In the genomic region with DNA sequence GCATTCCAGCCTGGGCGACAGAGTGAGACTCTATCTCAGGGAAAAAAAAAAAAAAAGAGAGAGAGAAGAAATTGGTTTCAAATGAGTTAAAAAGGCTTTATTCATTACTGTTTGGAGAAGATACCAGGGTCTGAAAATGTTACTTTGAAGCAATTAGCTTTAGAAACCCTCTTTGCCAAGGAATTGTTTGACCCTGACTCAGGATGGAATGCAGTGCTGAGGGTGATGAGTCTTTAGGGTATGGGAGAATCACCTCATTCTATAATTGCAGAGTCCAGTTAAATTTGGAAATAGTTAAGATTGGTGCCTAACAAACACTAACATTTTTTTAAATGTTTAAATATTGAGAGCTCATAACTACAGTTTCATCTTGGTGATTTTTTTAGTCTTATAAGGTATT, we compare ENCODE assay signal across 15 cellular contexts. TPM values are rescaled to one million over a fixed set of nuclear protein-coding genes. Genes with fewer than 3 reads are reported as not detected.
A peak's percentile ranks its signal among the peaks of the same experiment; 100 is the strongest.
DNase-seq lines count a peak whose midpoint lies in the region; ATAC-seq and TF ChIP-seq lines count a peak whose summit lies in the region.
"Had no signal": no experiment of that assay in that cellular context is flagged by ENCODE, and none has a peak within 500 bp of the region (broad histone marks: within the 10 kb centered on the region; RNA-seq: fewer than 3 reads in every experiment).

No MANE protein-coding gene starts in this region.

- no peak overlapping the region for H3K4me3 Mint-ChIP-seq in activated naive CD4-positive, alpha-beta T cell treated with anti-CD3 and anti-CD28 coated beads for 36 hours
- H3K4me3 Mint-ChIP-seq in stimulated activated naive CD8-positive, alpha-beta T cell treated with anti-CD3 and anti-CD28 coated beads, Interleukin-15, amount 100 ng/mL, for 72 hours, result peak overlapping the region in 1 of 2 donors; percentile 21
- H3K4me3 Mint-ChIP-seq: nephron had no signal

- intact Hi-C loops in activated naive CD4-positive, alpha-beta T cell treated with anti-CD3 and anti-CD28 coated beads for 36 hours (cut with micrococcal nuclease), result no loop called here
- intact Hi-C loops in left colon (cut with DNase I, micrococcal nuclease), result no loop called here

- peaks cover 15% of the 10 kb centered on the region for H3K9me3 Mint-ChIP-seq in activated naive CD4-positive, alpha-beta T cell treated with anti-CD3 and anti-CD28 coated beads for 36 hours
- H3K9me3 Mint-ChIP-seq in stimulated activated naive CD8-positive, alpha-beta T cell treated with anti-CD3 and anti-CD28 coated beads, Interleukin-15, amount 100 ng/mL, for 72 hours, result peaks cover 0 to 16% of the 10 kb centered on the region in 2 donors

- H3K27me3 Mint-ChIP-seq in activated naive CD4-positive, alpha-beta T cell treated with anti-CD3 and anti-CD28 coated beads for 36 hours (ENCODE audit: low read depth), result no peaks in the 10 kb centered on the region
- H3K27me3 Mint-ChIP-seq in stimulated activated naive CD8-positive, alpha-beta T cell treated with anti-CD3 and anti-CD28 coated beads, Interleukin-15, amount 100 ng/mL, for 72 hours, result no peaks in the 10 kb centered on the region

- H3K27ac ChIP-seq in SJSA1, result peak overlapping the region; percentile 24; the same call in 1 of the 2 replicates

- peak overlapping the region; percentile 38 for H3K27ac Mint-ChIP-seq in activated naive CD4-positive, alpha-beta T cell treated with anti-CD3 and anti-CD28 coated beads for 36 hours
- peak overlapping the region; percentile 37 to 87 for H3K27ac Mint-ChIP-seq in stimulated activated naive CD8-positive, alpha-beta T cell treated with anti-CD3 and anti-CD28 coated beads, Interleukin-15, amount 100 ng/mL, for 72 hours
- H3K27ac Mint-ChIP-seq: nephron had no signal

- CTCF ChIA-PET in activated naive CD4-positive, alpha-beta T cell treated with anti-CD3 and anti-CD28 coated beads for 36 hours (lab: Charles Lee), result interaction anchor here (0.6 kb wide), 1 partner anchor 30 kb away, joined by 7 read pairs; no protein-coding TSS in a partner anchor

- no peak for TF ChIP-seq CTCF in fibroblast of the aortic adventitia (IDR thresholded peaks at IDR 0.05; ENCODE audit: insufficient read depth, low read length)

- peaks cover 56% of the 10 kb centered on the region for H3K36me3 Mint-ChIP-seq in activated naive CD4-positive, alpha-beta T cell treated with anti-CD3 and anti-CD28 coated beads for 36 hours (ENCODE audit: low read depth)

- H3K4me1 Mint-ChIP-seq in activated naive CD4-positive, alpha-beta T cell treated with anti-CD3 and anti-CD28 coated beads for 36 hours (ENCODE audit: low read depth), result peaks cover 81% of the 10 kb centered on the region
- H3K4me1 Mint-ChIP-seq in stimulated activated naive CD8-positive, alpha-beta T cell treated with anti-CD3 and anti-CD28 coated beads, Interleukin-15, amount 100 ng/mL, for 72 hours, result peaks cover 86% of the 10 kb centered on the region

- DNase-seq in activated naive CD4-positive, alpha-beta T cell treated with anti-CD3 and anti-CD28 coated beads for 36 hours, result no peak
- no peak for DNase-seq in activated naive CD4-positive, alpha-beta T cell (lab: John Stamatoyannopoulos, UW)
- DNase-seq in SJSA1 (ENCODE audit: low read depth in 1 of 2, low spot score in 2 of 2) (peak in 1 of 2 experiments; percentile 12), fibroblast of the aortic adventitia (ENCODE audit: low read depth) (peak; percentile 41), left colon (no peak), HT-29 (ENCODE audit: low spot score) (no peak)
- no peak for DNase-seq in stimulated activated naive CD8-positive, alpha-beta T cell treated with anti-CD3 and anti-CD28 coated beads, Interleukin-15, amount 100 ng/mL, for 72 hours
- DNase-seq: activated CD4-positive, alpha-beta T cell treated with anti-CD3 and anti-CD28 coated beads for 1 hour; amniotic stem cell; NCI-H2029 treated with DMSO at 0.1 percent for 48 hours; NCI-H774; stimulated activated CD4-positive, alpha-beta T cell treated with anti-CD3 and anti-CD28 coated beads, Interleukin-15, amount 100 ng/mL, for 24 hours; T-helper 2 cell had no signal

- H3K4me3 ChIP-seq in SJSA1, result no peak overlapping the region
- no peak overlapping the region for H3K4me3 ChIP-seq in fibroblast of the aortic adventitia (ENCODE audit: low read depth, low read length)

- H3K27me3 ChIP-seq in SJSA1 (replicated peaks), result no peaks in the 10 kb centered on the region

- peaks cover 65% of the 10 kb centered on the region for H3K36me3 ChIP-seq in SJSA1

- H3K9me3 ChIP-seq in SJSA1 (replicated peaks), result no peaks in the 10 kb centered on the region

- H3K4me1 ChIP-seq in SJSA1 (replicated peaks), result peaks cover 25% of the 10 kb centered on the region

- ATAC-seq in stimulated activated naive CD8-positive, alpha-beta T cell treated with anti-CD3 and anti-CD28 coated beads, Interleukin-15, amount 100 ng/mL, for 72 hours, result no peak
- no peak for ATAC-seq in left colon
- ATAC-seq in GM19023 (IDR thresholded peaks at IDR 0.05; ENCODE audit: unreplicated experiment), result no peak

RNA-seq across cellular contexts. Expression of a gene that starts 13.3 kb away (rescaled TPM):
- total RNA-seq in activated naive CD4-positive, alpha-beta T cell treated with anti-CD3 and anti-CD28 coated beads for 36 hours, result 100 to 1,000 TPM; 170 TPM
- 257 and 334 TPM in 2 replicates for total RNA-seq in SJSA1 (2014; rRNA removed; shearing (Covaris generic))
- total RNA-seq in fibroblast of the aortic adventitia (ENCODE audit: low replicate concordance), result 256 and 294 TPM in 2 replicates
- total RNA-seq in left colon, result 100 to 1,000 TPM; 121 to 182 TPM
- total RNA-seq in HT-29 (2014; rRNA removed; shearing (Covaris generic)), result 57.8 and 58.9 TPM in 2 replicates
